In genomic region chr1:234206651-234207284, GRCh38 we compare ENCODE assay signal across 11 cellular contexts.
DNase-seq lines count a peak whose midpoint lies in the region; ATAC-seq and TF ChIP-seq lines count a peak whose summit lies in the region.
"Had no signal": no experiment of that assay in that cellular context is flagged by ENCODE, and none has a peak within 500 bp of the region (broad histone marks: within the 10 kb centered on the region; RNA-seq: fewer than 3 reads in every experiment).

No MANE protein-coding gene starts in this region.

- no peaks in the 10 kb centered on the region for H3K9me3 ChIP-seq in HCT116 (ENCODE audit: control insufficient read depth in 1 of 2, insufficient read depth in 1 of 2, low read depth in 1 of 2, low read length in 2 of 2)
- H3K9me3 ChIP-seq in osteoblast (ENCODE audit: low read depth, low read length), result no peaks in the 10 kb centered on the region
- H3K9me3 ChIP-seq: ascending aorta had no signal

- no peak for TF ChIP-seq POLR2A in HCT116 (IDR thresholded peaks at IDR 0.05; ENCODE audit: borderline replicate concordance, extremely low read depth, insufficient read depth, insufficient read length)

- TF ChIP-seq RAD21 in HCT116 (IDR thresholded peaks at IDR 0.05; ENCODE audit: low read depth), result no peak

- intact Hi-C loops in HCT116 (cut with micrococcal nuclease), result no loop called here

- H3K4me2 ChIP-seq in HCT116 (ENCODE audit: low read length) (peak overlapping the region; percentile 69), osteoblast (ENCODE audit: insufficient read depth, low read length) (no peak overlapping the region)

- CTCF ChIA-PET in HCT116 (lab: Charles Lee), result interaction anchor here (0.7 to 1.6 kb wide), 2 partner anchors 103 to 689 kb away, joined by 3 to 7 read pairs; no protein-coding TSS in a partner anchor

- POLR2A ChIA-PET in HCT116 (lab: Charles Lee), result no interaction called here

- H3K9me2 ChIP-seq in HCT116 (ENCODE audit: insufficient read depth), result no peaks in the 10 kb centered on the region

- TF ChIP-seq CTCF in HCT116 (IDR thresholded peaks at IDR 0.05 in 2 of 3, conservative IDR thresholded peaks at IDR 0.05 in 1 of 3; ENCODE audit: borderline replicate concordance in 1 of 3, insufficient read depth in 1 of 3, low read depth in 2 of 3, low read length in 2 of 3), result no peak
- no peak for TF ChIP-seq CTCF in fibroblast of the aortic adventitia (IDR thresholded peaks at IDR 0.05; ENCODE audit: insufficient read depth, low read length)
- no peak for TF ChIP-seq CTCF in osteoblast (IDR thresholded peaks at IDR 0.05; ENCODE audit: extremely low read depth, low read depth, low read length)

- H3K79me2 ChIP-seq in HCT116 (ENCODE audit: insufficient read depth, low read length) (no peaks in the 10 kb centered on the region), osteoblast (ENCODE audit: insufficient read depth, low read length) (no peaks in the 10 kb centered on the region)

- H2AFZ ChIP-seq in HCT116 (ENCODE audit: low read depth, low read length, poor library complexity, severe bottlenecking) (no peak overlapping the region), osteoblast (ENCODE audit: low read length) (no peak overlapping the region)

- H3K4me3 ChIP-seq in HCT116 (replicated peaks in 1 of 2; ENCODE audit: low read depth in 1 of 2, low read length in 2 of 2) (peak overlapping the region in 1 of 2 experiments; percentile 43; a peak in 2 of 4 replicates), fibroblast of the aortic adventitia (ENCODE audit: low read depth, low read length) (no peak overlapping the region), osteoblast (ENCODE audit: insufficient read depth, low read length) (no peak overlapping the region)
- H3K4me3 ChIP-seq: ascending aorta had no signal

- H3K27ac ChIP-seq in HCT116 (ENCODE audit: low read depth, low read length) (0 out of 2 replicates have a peak overlapping the region, but pooled peaks have one; percentile 2), osteoblast (ENCODE audit: low read depth, low read length) (no peak overlapping the region)
- H3K27ac ChIP-seq: ascending aorta had no signal

- H3K36me3 ChIP-seq in HCT116 (ENCODE audit: control insufficient read depth in 1 of 2, insufficient read depth in 2 of 2, low read length in 2 of 2) (no peaks in the 10 kb centered on the region), osteoblast (ENCODE audit: insufficient read depth, low read length) (no peaks in the 10 kb centered on the region)
- H3K36me3 ChIP-seq: ascending aorta had no signal

- RAD21 ChIA-PET in HCT116 (lab: Charles Lee; ENCODE audit: low non-redundant PET in 1 of 2, low total read pairs in 2 of 2, uncharacterized antibody in 2 of 2, unreplicated experiment in 2 of 2), result interaction anchor here in 1 of 2 experiments (0.6 kb wide), 1 partner anchor 762 kb away, joined by 3 read pairs; no protein-coding TSS in a partner anchor

- H3K27me3 ChIP-seq in HCT116 (ENCODE audit: insufficient read depth, low read length) (no peaks in the 10 kb centered on the region), osteoblast (ENCODE audit: insufficient read depth, low read length) (no peaks in the 10 kb centered on the region)
- H3K27me3 ChIP-seq: ascending aorta had no signal

- H3K9ac ChIP-seq in HCT116 (ENCODE audit: low read length), result no peak overlapping the region

- no TSS peak for BruUV-seq in HCT116 (replicated peaks; lab: Mats Ljungman, UMichigan)

- DNase-seq in HCT116 (ENCODE audit: low read depth, low spot score), result peak; percentile 81
- DNase-seq in fibroblast of the aortic adventitia (ENCODE audit: low read depth), result peak; percentile 29
- DNase-seq in stromal cell of bone marrow (ENCODE audit: low read depth), result peak; percentile 19
- no peak for DNase-seq in stimulated activated CD4-positive, alpha-beta T cell treated with anti-CD3 and anti-CD28 coated beads, Interleukin-12 subunit alpha, Interleukin-12 subunit beta, amount 100 ng/mL, for 4 hours
- no peak for DNase-seq in osteoblast (ENCODE audit: insufficient read length, low spot score, missing footprints)
- DNase-seq: GF-D8; NCI-H446; stimulated activated CD4-positive, alpha-beta T cell treated with anti-CD3 and anti-CD28 coated beads, Interleukin-2, amount 100 ng/mL, for 24 hours had no signal

- ATAC-seq in HCT116, result peak; percentile 93
- ATAC-seq in SK-N-SH treated with all-trans-retinoic acid at 6 μM for 48 hours, result peak; percentile 89
- no peak for ATAC-seq in HG02852 (IDR thresholded peaks at IDR 0.05; ENCODE audit: unreplicated experiment)

- no peaks in the 10 kb centered on the region for H4K20me1 ChIP-seq in HCT116 (ENCODE audit: insufficient read depth)
- H4K20me1 ChIP-seq in osteoblast (ENCODE audit: insufficient read depth, low read length), result no peaks in the 10 kb centered on the region

- peaks cover 11 to 26% of the 10 kb centered on the region in 2 experiments for H3K4me1 ChIP-seq in HCT116 (ENCODE audit: control insufficient read depth in 1 of 2, insufficient read depth in 2 of 2, low read length in 2 of 2)
- H3K4me1 ChIP-seq in osteoblast (ENCODE audit: insufficient read depth, low read length), result no peaks in the 10 kb centered on the region
- H3K4me1 ChIP-seq: ascending aorta had no signal

TF ChIP-seq in HCT116, 20 proteins besides CTCF, POLR2A, EP300 and RAD21 (continues in another document):
- TF ChIP-seq TCF7L2 (IDR thresholded peaks at IDR 0.05; ENCODE audit: borderline replicate concordance, extremely low read depth, insufficient read depth, insufficient read length), result peak; percentile 50
- no peak for TF ChIP-seq ZFX (IDR thresholded peaks at IDR 0.05)
- TF ChIP-seq ZBTB33 (IDR thresholded peaks at IDR 0.05; ENCODE audit: extremely low read depth, insufficient replicate concordance, low read length), result peak; percentile 21
- peak; percentile 91 for TF ChIP-seq FOSL1 (IDR thresholded peaks at IDR 0.05; ENCODE audit: low read depth)
- peak; percentile 40; the same call in 1 of the 2 replicates for TF ChIP-seq MAX (IDR thresholded peaks at IDR 0.05)
- TF ChIP-seq JUND (IDR thresholded peaks at IDR 0.05), result peak; percentile 89
- TF ChIP-seq, protein P1, sequence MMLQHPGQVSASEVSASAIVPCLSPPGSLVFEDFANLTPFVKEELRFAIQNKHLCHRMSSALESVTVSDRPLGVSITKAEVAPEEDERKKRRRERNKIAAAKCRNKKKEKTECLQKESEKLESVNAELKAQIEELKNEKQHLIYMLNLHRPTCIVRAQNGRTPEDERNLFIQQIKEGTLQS (IDR thresholded peaks at IDR 0.05), result no peak
- 0 out of 2 replicates have a peak, but pooled peaks have one; percentile 33 for TF ChIP-seq CEBPB (IDR thresholded peaks at IDR 0.05; ENCODE audit: low read depth)

TF ChIP-seq in SK-N-SH treated with all-trans-retinoic acid at 6 μM for 48 hours, 23 proteins besides CTCF, POLR2A, EP300 and RAD21 (continues in another document):
- TF ChIP-seq ZNF565 (CRISPR knock-in tag; conservative IDR thresholded peaks at IDR 0.05; ENCODE audit: low read depth), result no peak
- no peak for TF ChIP-seq ZFP30 (CRISPR knock-in tag; IDR thresholded peaks at IDR 0.05)
- no peak for TF ChIP-seq ZNF70 (CRISPR knock-in tag; IDR thresholded peaks at IDR 0.05)
- TF ChIP-seq, protein P2, sequence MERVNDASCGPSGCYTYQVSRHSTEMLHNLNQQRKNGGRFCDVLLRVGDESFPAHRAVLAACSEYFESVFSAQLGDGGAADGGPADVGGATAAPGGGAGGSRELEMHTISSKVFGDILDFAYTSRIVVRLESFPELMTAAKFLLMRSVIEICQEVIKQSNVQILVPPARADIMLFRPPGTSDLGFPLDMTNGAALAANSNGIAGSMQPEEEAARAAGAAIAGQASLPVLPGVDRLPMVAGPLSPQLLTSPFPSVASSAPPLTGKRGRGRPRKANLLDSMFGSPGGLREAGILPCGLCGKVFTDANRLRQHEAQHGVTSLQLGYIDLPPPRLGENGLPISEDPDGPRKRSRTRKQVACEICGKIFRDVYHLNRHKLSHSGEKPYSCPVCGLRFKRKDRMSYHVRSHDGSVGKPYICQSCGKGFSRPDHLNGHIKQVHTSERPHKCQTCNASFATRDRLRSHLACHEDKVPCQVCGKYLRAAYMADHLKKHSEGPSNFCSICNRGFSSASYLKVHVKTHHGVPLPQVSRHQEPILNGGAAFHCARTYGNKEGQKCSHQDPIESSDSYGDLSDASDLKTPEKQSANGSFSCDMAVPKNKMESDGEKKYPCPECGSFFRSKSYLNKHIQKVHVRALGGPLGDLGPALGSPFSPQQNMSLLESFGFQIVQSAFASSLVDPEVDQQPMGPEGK (CRISPR knock-in tag; IDR thresholded peaks at IDR 0.05; ENCODE audit: borderline replicate concordance), result no peak
- no peak for TF ChIP-seq CSRNP3 (CRISPR knock-in tag; IDR thresholded peaks at IDR 0.05)
- TF ChIP-seq ZNF8 (CRISPR knock-in tag; IDR thresholded peaks at IDR 0.05), result no peak
- no peak for TF ChIP-seq ARNTL (CRISPR knock-in tag; IDR thresholded peaks at IDR 0.05; ENCODE audit: borderline replicate concordance, low read depth)
- no peak for TF ChIP-seq ZFP3 (CRISPR knock-in tag; IDR thresholded peaks at IDR 0.05)
- TF ChIP-seq OSR1 (CRISPR knock-in tag; IDR thresholded peaks at IDR 0.05), result no peak
- TF ChIP-seq, protein P3, sequence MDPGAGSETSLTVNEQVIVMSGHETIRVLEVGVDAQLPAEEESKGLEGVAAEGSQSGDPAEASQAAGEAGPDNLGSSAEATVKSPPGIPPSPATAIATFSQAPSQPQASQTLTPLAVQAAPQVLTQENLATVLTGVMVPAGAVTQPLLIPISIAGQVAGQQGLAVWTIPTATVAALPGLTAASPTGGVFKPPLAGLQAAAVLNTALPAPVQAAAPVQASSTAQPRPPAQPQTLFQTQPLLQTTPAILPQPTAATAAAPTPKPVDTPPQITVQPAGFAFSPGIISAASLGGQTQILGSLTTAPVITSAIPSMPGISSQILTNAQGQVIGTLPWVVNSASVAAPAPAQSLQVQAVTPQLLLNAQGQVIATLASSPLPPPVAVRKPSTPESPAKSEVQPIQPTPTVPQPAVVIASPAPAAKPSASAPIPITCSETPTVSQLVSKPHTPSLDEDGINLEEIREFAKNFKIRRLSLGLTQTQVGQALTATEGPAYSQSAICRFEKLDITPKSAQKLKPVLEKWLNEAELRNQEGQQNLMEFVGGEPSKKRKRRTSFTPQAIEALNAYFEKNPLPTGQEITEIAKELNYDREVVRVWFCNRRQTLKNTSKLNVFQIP (CRISPR knock-in tag; IDR thresholded peaks at IDR 0.05; ENCODE audit: borderline replicate concordance, low read depth), result no peak
- TF ChIP-seq BACH2 (CRISPR knock-in tag; IDR thresholded peaks at IDR 0.05; ENCODE audit: borderline replicate concordance), result no peak

Comparison
In these comparisons a context has a peak if more than half of its experiments do, and no peak if none do; other contexts are left out.
1. DNase-seq: peak in HCT116 (single experiment), fibroblast of the aortic adventitia (single experiment) and stromal cell of bone marrow (single experiment); none in stimulated activated CD4-positive, alpha-beta T cell treated with anti-CD3 and anti-CD28 coated beads, Interleukin-12 subunit alpha, Interleukin-12 subunit beta, amount 100 ng/mL, for 4 hours (single experiment) and osteoblast (single experiment).